ENCODE assay signal across 8 cellular contexts in genomic region chr12:31588976-31589375, GRCh38. TPM values are rescaled to one million over a fixed set of nuclear protein-coding genes. Genes with fewer than 3 reads are reported as not detected.
DNase-seq lines count a peak whose midpoint lies in the region; ATAC-seq and TF ChIP-seq lines count a peak whose summit lies in the region.

No MANE protein-coding gene starts in this region.

- H3K36me3 ChIP-seq in RWPE2 (ENCODE audit: low read depth): no peaks in the 10 kb centered on the region

- peaks cover 18% of the 10 kb centered on the region for H3K4me1 ChIP-seq in RWPE2 (ENCODE audit: insufficient read depth, poor library complexity, severe bottlenecking)

- H3K4me3 ChIP-seq in GM12865 (ENCODE audit: low read depth, low read length) (peak overlapping the region; percentile 96), RWPE2 (ENCODE audit: severe bottlenecking) (peak overlapping the region; percentile 100), fibroblast of villous mesenchyme (ENCODE audit: low read depth, low read length) (peak overlapping the region; percentile 86), skeletal muscle cell (ENCODE audit: low read depth, low read length) (peak overlapping the region; percentile 71)

- ATAC-seq in RWPE2 (ENCODE audit: low read depth): no peak

- H3K9me3 ChIP-seq in RWPE2 (ENCODE audit: severe bottlenecking): no peaks in the 10 kb centered on the region

- H3K27ac ChIP-seq in RWPE2 (ENCODE audit: poor library complexity, severe bottlenecking): peak overlapping the region; percentile 68

- TF ChIP-seq CTCF in GM12865 (IDR thresholded peaks at IDR 0.05; ENCODE audit: insufficient read depth, low read depth, low read length, missing control alignments) (no peak), RWPE2 (IDR thresholded peaks at IDR 0.05; ENCODE audit: poor library complexity, severe bottlenecking) (no peak), fibroblast of villous mesenchyme (IDR thresholded peaks at IDR 0.05; ENCODE audit: insufficient read depth, low read depth, low read length) (no peak)

- DNase-seq in GM12865 (ENCODE audit: low read depth) (no peak), RWPE2 (ENCODE audit: low spot score) (no peak), fibroblast of villous mesenchyme (ENCODE audit: low read depth) (no peak), skeletal muscle cell (ENCODE audit: low read depth) (no peak), DMS79 (lab: John Stamatoyannopoulos, UW) (no peak), SIG-M5 (lab: John Stamatoyannopoulos, UW) (no peak), CD1c-positive myeloid dendritic cell (ENCODE audit: extremely low spot score) (no peak)
- no peak for DNase-seq in activated CD4-positive, alpha-beta T cell treated with anti-CD3 and anti-CD28 coated beads for 4 hours

- no peaks in the 10 kb centered on the region for H3K27me3 ChIP-seq in RWPE2 (ENCODE audit: insufficient read depth, poor library complexity, severe bottlenecking)

RNA-seq across cellular contexts. Expression of gene DENND5B, which starts 2.0 kb away (rescaled TPM):
- total RNA-seq in fibroblast of villous mesenchyme: 11.6 and 11.7 TPM in 2 replicates
